Comparison of ENCODE assay signal across 10 cellular contexts in genomic region chr12:88553941-88554658, GRCh38. TPM values are rescaled to one million over a fixed set of nuclear protein-coding genes. Genes with fewer than 3 reads are reported as not detected.
DNase-seq lines count a peak whose midpoint lies in the region; ATAC-seq lines count a peak whose summit lies in the region.
"Had no signal": no experiment of that assay in that cellular context is flagged by ENCODE, and none has a peak within 500 bp of the region (broad histone marks: within the 10 kb centered on the region; RNA-seq: fewer than 3 reads in every experiment).

No MANE protein-coding gene starts in this region.

- DNase-seq in GM03348 (ENCODE audit: low spot score) (peak; percentile 61), NCI-H446 treated with DMSO at 0.1 percent for 48 hours (lab: John Stamatoyannopoulos, UW) (peak; percentile 69), renal cortical epithelial cell (ENCODE audit: low read depth) (peak; percentile 92), iPS-NIHi11 (ENCODE audit: low spot score) (no peak), cerebellum (ENCODE audit: low spot score) (no peak), C1 segment of cervical spinal cord (lab: John Stamatoyannopoulos, UW) (no peak)
- DNase-seq: ovary had no signal

- ATAC-seq in esophagus mucosa, result peak; percentile 61
- no peak for ATAC-seq in GM18867 (IDR thresholded peaks at IDR 0.05; ENCODE audit: unreplicated experiment)
- ATAC-seq: GM12878 had no signal

RNA-seq across cellular contexts. Expression of gene KITLG, which starts 26.2 kb away (rescaled TPM):
- 12.7 TPM for total RNA-seq in esophagus mucosa
- total RNA-seq in renal cortical epithelial cell, result 37.3 and 189 TPM in 2 replicates
- total RNA-seq in cerebellum, result 213 TPM

Comparison
In these comparisons a context has a peak if more than half of its experiments do, and no peak if none do; other contexts are left out.
1. DNase-seq: peak in GM03348 (single experiment), NCI-H446 treated with DMSO at 0.1 percent for 48 hours (single experiment) and renal cortical epithelial cell (single experiment); none in iPS-NIHi11 (single experiment), cerebellum (single experiment) and C1 segment of cervical spinal cord (0 of 14).